1 cellular context compared by ENCODE assay signal in the genomic region with DNA sequence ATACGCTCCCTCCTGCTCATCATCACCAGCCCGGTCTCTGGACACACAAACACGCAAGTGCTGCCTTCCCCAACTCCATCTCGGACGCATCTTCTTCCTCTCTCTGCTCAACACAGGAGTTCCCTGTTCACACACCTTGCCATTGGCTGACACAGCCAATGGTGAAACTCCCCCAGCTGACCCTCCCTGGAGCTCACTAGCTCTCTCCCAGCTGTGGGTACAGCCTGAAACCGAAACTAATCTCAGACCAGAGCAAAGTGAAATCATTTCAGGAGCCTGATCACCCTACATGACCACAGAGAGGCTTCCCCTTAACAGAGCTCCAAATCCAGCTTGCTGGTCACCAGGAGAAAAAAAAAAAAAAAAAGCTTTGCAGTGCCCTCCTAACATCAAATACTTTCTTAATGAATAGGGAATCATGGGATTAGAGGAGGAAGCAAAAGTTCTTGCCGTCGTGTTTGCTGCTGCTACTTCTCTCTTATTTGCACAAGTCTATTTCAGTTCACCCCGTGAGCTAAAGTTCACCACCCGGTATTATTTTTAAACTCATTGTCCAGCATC.
TF ChIP-seq lines count a peak whose summit lies in the region.

No MANE protein-coding gene starts in this region.

TF ChIP-seq in HepG2, 621 proteins besides CTCF, POLR2A, EP300 and RAD21 (continued from another document):
- TF ChIP-seq NFE2L1 (CRISPR knock-in tag; IDR thresholded peaks at IDR 0.05; ENCODE audit: borderline replicate concordance) = no peak
- 0 out of 2 replicates have a peak, but pooled peaks have one; percentile 31 for TF ChIP-seq YEATS4 (CRISPR knock-in tag; IDR thresholded peaks at IDR 0.05; ENCODE audit: borderline replicate concordance)
- TF ChIP-seq CHCHD3 (CRISPR knock-in tag; IDR thresholded peaks at IDR 0.05) = no peak
- no peak for TF ChIP-seq IKZF1 (IDR thresholded peaks at IDR 0.05)
- TF ChIP-seq, protein P1, sequence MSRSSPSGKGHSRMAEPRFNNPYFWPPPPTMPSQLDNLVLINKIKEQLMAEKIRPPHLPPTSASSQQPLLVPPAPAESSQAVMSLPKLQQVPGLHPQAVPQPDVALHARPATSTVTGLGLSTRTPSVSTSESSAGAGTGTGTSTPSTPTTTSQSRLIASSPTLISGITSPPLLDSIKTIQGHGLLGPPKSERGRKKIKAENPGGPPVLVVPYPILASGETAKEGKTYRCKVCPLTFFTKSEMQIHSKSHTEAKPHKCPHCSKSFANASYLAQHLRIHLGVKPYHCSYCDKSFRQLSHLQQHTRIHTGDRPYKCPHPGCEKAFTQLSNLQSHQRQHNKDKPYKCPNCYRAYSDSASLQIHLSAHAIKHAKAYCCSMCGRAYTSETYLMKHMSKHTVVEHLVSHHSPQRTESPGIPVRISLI (CRISPR knock-in tag; IDR thresholded peaks at IDR 0.05; ENCODE audit: borderline replicate concordance) = peak; percentile 64; the same call in 1 of the 2 replicates
- peak; percentile 39; the same call in 1 of the 2 replicates for TF ChIP-seq HOXA3 (CRISPR knock-in tag; IDR thresholded peaks at IDR 0.05)
- TF ChIP-seq ZNF292 (CRISPR knock-in tag; IDR thresholded peaks at IDR 0.05; ENCODE audit: borderline replicate concordance, low read depth) = peak; percentile 80; the same call in 1 of the 2 replicates
- TF ChIP-seq ZNF644 (CRISPR knock-in tag; IDR thresholded peaks at IDR 0.05; ENCODE audit: low read depth) = 0 out of 2 replicates have a peak, but pooled peaks have one; percentile 20
- TF ChIP-seq, protein P2, sequence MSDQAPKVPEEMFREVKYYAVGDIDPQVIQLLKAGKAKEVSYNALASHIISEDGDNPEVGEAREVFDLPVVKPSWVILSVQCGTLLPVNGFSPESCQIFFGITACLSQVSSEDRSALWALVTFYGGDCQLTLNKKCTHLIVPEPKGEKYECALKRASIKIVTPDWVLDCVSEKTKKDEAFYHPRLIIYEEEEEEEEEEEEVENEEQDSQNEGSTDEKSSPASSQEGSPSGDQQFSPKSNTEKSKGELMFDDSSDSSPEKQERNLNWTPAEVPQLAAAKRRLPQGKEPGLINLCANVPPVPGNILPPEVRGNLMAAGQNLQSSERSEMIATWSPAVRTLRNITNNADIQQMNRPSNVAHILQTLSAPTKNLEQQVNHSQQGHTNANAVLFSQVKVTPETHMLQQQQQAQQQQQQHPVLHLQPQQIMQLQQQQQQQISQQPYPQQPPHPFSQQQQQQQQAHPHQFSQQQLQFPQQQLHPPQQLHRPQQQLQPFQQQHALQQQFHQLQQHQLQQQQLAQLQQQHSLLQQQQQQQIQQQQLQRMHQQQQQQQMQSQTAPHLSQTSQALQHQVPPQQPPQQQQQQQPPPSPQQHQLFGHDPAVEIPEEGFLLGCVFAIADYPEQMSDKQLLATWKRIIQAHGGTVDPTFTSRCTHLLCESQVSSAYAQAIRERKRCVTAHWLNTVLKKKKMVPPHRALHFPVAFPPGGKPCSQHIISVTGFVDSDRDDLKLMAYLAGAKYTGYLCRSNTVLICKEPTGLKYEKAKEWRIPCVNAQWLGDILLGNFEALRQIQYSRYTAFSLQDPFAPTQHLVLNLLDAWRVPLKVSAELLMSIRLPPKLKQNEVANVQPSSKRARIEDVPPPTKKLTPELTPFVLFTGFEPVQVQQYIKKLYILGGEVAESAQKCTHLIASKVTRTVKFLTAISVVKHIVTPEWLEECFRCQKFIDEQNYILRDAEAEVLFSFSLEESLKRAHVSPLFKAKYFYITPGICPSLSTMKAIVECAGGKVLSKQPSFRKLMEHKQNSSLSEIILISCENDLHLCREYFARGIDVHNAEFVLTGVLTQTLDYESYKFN (CRISPR knock-in tag; conservative IDR thresholded peaks at IDR 0.05) = 0 out of 2 replicates have a peak, but pooled peaks have one; percentile 37
- peak; percentile 38; the same call in 1 of the 2 replicates for TF ChIP-seq ZGPAT (CRISPR knock-in tag; IDR thresholded peaks at IDR 0.05)
- TF ChIP-seq, protein P3, sequence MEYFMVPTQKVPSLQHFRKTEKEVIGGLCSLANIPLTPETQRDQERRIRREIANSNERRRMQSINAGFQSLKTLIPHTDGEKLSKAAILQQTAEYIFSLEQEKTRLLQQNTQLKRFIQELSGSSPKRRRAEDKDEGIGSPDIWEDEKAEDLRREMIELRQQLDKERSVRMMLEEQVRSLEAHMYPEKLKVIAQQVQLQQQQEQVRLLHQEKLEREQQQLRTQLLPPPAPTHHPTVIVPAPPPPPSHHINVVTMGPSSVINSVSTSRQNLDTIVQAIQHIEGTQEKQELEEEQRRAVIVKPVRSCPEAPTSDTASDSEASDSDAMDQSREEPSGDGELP (IDR thresholded peaks at IDR 0.05; ENCODE audit: borderline replicate concordance, low read depth) = peak; percentile 90
- 0 out of 2 replicates have a peak, but pooled peaks have one; percentile 9 for TF ChIP-seq NCOA2 (CRISPR knock-in tag; IDR thresholded peaks at IDR 0.05)
- TF ChIP-seq ELF3 (CRISPR knock-in tag; IDR thresholded peaks at IDR 0.05) = 0 out of 2 replicates have a peak, but pooled peaks have one; percentile 26
- TF ChIP-seq ZBTB1 (CRISPR knock-in tag; IDR thresholded peaks at IDR 0.05; ENCODE audit: borderline replicate concordance) = no peak
- peak; percentile 41; the same call in 1 of the 2 replicates for TF ChIP-seq RARA (CRISPR knock-in tag; IDR thresholded peaks at IDR 0.05)
- TF ChIP-seq CEBPG (CRISPR knock-in tag; IDR thresholded peaks at IDR 0.05) = peak; percentile 30
- TF ChIP-seq ZNF614 (CRISPR knock-in tag; IDR thresholded peaks at IDR 0.05; ENCODE audit: borderline replicate concordance) = no peak
- peak; percentile 67 for TF ChIP-seq ASH2L (IDR thresholded peaks at IDR 0.05; ENCODE audit: insufficient read length, low read depth, low read length)
- TF ChIP-seq KMT2A (CRISPR knock-in tag; IDR thresholded peaks at IDR 0.05) = peak; percentile 69
- TF ChIP-seq IRF2 (CRISPR knock-in tag; IDR thresholded peaks at IDR 0.05) = peak; percentile 55; the same call in 1 of the 2 replicates
- 0 out of 2 replicates have a peak, but pooled peaks have one; percentile 18 for TF ChIP-seq MIER2 (CRISPR knock-in tag; IDR thresholded peaks at IDR 0.05)
- TF ChIP-seq, protein P4, sequence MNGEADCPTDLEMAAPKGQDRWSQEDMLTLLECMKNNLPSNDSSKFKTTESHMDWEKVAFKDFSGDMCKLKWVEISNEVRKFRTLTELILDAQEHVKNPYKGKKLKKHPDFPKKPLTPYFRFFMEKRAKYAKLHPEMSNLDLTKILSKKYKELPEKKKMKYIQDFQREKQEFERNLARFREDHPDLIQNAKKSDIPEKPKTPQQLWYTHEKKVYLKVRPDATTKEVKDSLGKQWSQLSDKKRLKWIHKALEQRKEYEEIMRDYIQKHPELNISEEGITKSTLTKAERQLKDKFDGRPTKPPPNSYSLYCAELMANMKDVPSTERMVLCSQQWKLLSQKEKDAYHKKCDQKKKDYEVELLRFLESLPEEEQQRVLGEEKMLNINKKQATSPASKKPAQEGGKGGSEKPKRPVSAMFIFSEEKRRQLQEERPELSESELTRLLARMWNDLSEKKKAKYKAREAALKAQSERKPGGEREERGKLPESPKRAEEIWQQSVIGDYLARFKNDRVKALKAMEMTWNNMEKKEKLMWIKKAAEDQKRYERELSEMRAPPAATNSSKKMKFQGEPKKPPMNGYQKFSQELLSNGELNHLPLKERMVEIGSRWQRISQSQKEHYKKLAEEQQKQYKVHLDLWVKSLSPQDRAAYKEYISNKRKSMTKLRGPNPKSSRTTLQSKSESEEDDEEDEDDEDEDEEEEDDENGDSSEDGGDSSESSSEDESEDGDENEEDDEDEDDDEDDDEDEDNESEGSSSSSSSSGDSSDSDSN (CRISPR knock-in tag; IDR thresholded peaks at IDR 0.05) = peak; percentile 50; the same call in 1 of the 2 replicates
- peak; percentile 57; the same call in 1 of the 2 replicates for TF ChIP-seq CHD4 (IDR thresholded peaks at IDR 0.05; ENCODE audit: borderline replicate concordance, low read length)
- peak; percentile 41; the same call in 1 of the 2 replicates for TF ChIP-seq ZNF441 (CRISPR knock-in tag; IDR thresholded peaks at IDR 0.05; ENCODE audit: borderline replicate concordance)
- TF ChIP-seq, protein P5, sequence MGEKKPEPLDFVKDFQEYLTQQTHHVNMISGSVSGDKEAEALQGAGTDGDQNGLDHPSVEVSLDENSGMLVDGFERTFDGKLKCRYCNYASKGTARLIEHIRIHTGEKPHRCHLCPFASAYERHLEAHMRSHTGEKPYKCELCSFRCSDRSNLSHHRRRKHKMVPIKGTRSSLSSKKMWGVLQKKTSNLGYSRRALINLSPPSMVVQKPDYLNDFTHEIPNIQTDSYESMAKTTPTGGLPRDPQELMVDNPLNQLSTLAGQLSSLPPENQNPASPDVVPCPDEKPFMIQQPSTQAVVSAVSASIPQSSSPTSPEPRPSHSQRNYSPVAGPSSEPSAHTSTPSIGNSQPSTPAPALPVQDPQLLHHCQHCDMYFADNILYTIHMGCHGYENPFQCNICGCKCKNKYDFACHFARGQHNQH (CRISPR knock-in tag; IDR thresholded peaks at IDR 0.05) = 0 out of 2 replicates have a peak, but pooled peaks have one; percentile 40
